11 cellular contexts compared by ENCODE assay signal in genomic region chr10:58666024-58666423, GRCh38.
DNase-seq lines count a peak whose midpoint lies in the region; ATAC-seq and TF ChIP-seq lines count a peak whose summit lies in the region.
"Had no signal": no experiment of that assay in that cellular context is flagged by ENCODE, and none has a peak within 500 bp of the region (broad histone marks: within the 10 kb centered on the region; RNA-seq: fewer than 3 reads in every experiment).

No MANE protein-coding gene starts in this region.

- H3K9ac ChIP-seq in fibroblast of lung (ENCODE audit: insufficient read depth, low read length): no peak overlapping the region

- no peaks in the 10 kb centered on the region for H3K27me3 Mint-ChIP-seq in nephron progenitor cell (ENCODE audit: low read depth, poor library complexity)
- H3K27me3 Mint-ChIP-seq in endothelial cell (ENCODE audit: unreplicated experiment): no peaks in the 10 kb centered on the region

- H3K9me3 ChIP-seq in SJSA1 (replicated peaks) (no peaks in the 10 kb centered on the region), fibroblast of lung (ENCODE audit: control insufficient read depth, insufficient read depth, low read depth, low read length) (no peaks in the 10 kb centered on the region), prostate gland (no peaks in the 10 kb centered on the region)

- peaks cover 9% of the 10 kb centered on the region for H3K36me3 Mint-ChIP-seq in nephron progenitor cell (ENCODE audit: low read depth)
- no peaks in the 10 kb centered on the region for H3K36me3 Mint-ChIP-seq in endothelial cell (ENCODE audit: low read depth, unreplicated experiment)

- no peak overlapping the region for H3K4me3 Mint-ChIP-seq in nephron progenitor cell
- no peak overlapping the region for H3K4me3 Mint-ChIP-seq in endothelial cell (ENCODE audit: unreplicated experiment)

- H3K9me3 Mint-ChIP-seq in nephron progenitor cell (peaks cover 27% of the 10 kb centered on the region), endothelial cell (ENCODE audit: unreplicated experiment) (no peaks in the 10 kb centered on the region)

- TF ChIP-seq CTCF in fibroblast of lung (conservative IDR thresholded peaks at IDR 0.05 in 1 of 2, IDR thresholded peaks at IDR 0.05 in 1 of 2; ENCODE audit: low read depth in 1 of 2, low read length in 2 of 2) (no peak), prostate gland (IDR thresholded peaks at IDR 0.05) (no peak), nephron progenitor cell (IDR thresholded peaks at IDR 0.05) (no peak), endothelial cell (IDR thresholded peaks at IDR 0.05; ENCODE audit: unreplicated experiment) (no peak)

- no peaks in the 10 kb centered on the region for H4K20me1 ChIP-seq in fibroblast of lung (ENCODE audit: control insufficient read depth, extremely low read depth, insufficient read depth, low read length)

- no peaks in the 10 kb centered on the region for H3K36me3 ChIP-seq in SJSA1
- no peaks in the 10 kb centered on the region for H3K36me3 ChIP-seq in fibroblast of lung (ENCODE audit: control insufficient read depth, insufficient read depth, low read length)
- no peaks in the 10 kb centered on the region for H3K36me3 ChIP-seq in prostate gland

- peaks cover 7% of the 10 kb centered on the region for H3K79me2 ChIP-seq in fibroblast of lung (ENCODE audit: control insufficient read depth, insufficient read depth, low read length)

- intact Hi-C loops in prostate gland (cut with DNase I): no loop called here

- WGBS in prostate gland: 6% methylated on average over 3 of the region's 3 CpGs

- peaks cover 30% of the 10 kb centered on the region for H3K4me1 ChIP-seq in SJSA1 (replicated peaks)
- peaks cover 9% of the 10 kb centered on the region for H3K4me1 ChIP-seq in fibroblast of lung (ENCODE audit: control insufficient read depth, extremely low read depth, insufficient read depth, low read length)
- no peaks in the 10 kb centered on the region for H3K4me1 ChIP-seq in prostate gland (replicated peaks)

- ATAC-seq in GM19452 (IDR thresholded peaks at IDR 0.05; ENCODE audit: unreplicated experiment) (no peak), GM21825 (IDR thresholded peaks at IDR 0.05; ENCODE audit: unreplicated experiment) (no peak)

- TF ChIP-seq POLR2A in prostate gland (IDR thresholded peaks at IDR 0.05): no peak

- H3K4me2 ChIP-seq in fibroblast of lung (ENCODE audit: extremely low read depth, insufficient read depth, low read length): peak overlapping the region; percentile 83

- H2AFZ ChIP-seq in fibroblast of lung (ENCODE audit: low read length): no peak overlapping the region

- peak overlapping the region; percentile 27 for H3K4me3 ChIP-seq in SJSA1
- peak overlapping the region; percentile 35 to 53 (median 43) for H3K4me3 ChIP-seq in fibroblast of lung (replicated peaks in 1 of 4; ENCODE audit: control extremely low read depth in 1 of 4, insufficient read depth in 1 of 4, low read depth in 3 of 4, low read length in 4 of 4)
- peak overlapping the region; percentile 9 to 20 for H3K4me3 ChIP-seq in prostate gland
- H3K4me3 ChIP-seq: skin epidermis had no signal

- DNase-seq in DMS53 (lab: John Stamatoyannopoulos, UW): peak; percentile 76
- peak in 1 of 2 experiments; percentile 50 for DNase-seq in SJSA1 (ENCODE audit: low read depth in 1 of 2, low spot score in 2 of 2)
- DNase-seq in fibroblast of lung (ENCODE audit: low read depth in 2 of 2): peak; percentile 45 to 51
- peak; percentile 22 for DNase-seq in prostate gland (ENCODE audit: low spot score)
- DNase-seq in nephron progenitor cell: no peak
- no peak for DNase-seq in endothelial cell (ENCODE audit: low spot score)
- DNase-seq: activated CD4-positive, alpha-beta T cell treated with anti-CD3 and anti-CD28 coated beads for 1 hour; Karpas-422 had no signal

- H3K4me1 Mint-ChIP-seq in nephron progenitor cell: no peaks in the 10 kb centered on the region
- H3K4me1 Mint-ChIP-seq in endothelial cell (ENCODE audit: unreplicated experiment): no peaks in the 10 kb centered on the region

- H3K27ac Mint-ChIP-seq in nephron progenitor cell: no peak overlapping the region
- no peak overlapping the region for H3K27ac Mint-ChIP-seq in endothelial cell (ENCODE audit: unreplicated experiment)

- no peaks in the 10 kb centered on the region for H3K27me3 ChIP-seq in SJSA1 (replicated peaks)
- no peaks in the 10 kb centered on the region for H3K27me3 ChIP-seq in fibroblast of lung (ENCODE audit: control insufficient read depth, insufficient read depth, low read length)
- no peaks in the 10 kb centered on the region for H3K27me3 ChIP-seq in prostate gland (replicated peaks; ENCODE audit: insufficient read depth)

- peak overlapping the region; percentile 34 for H3K27ac ChIP-seq in SJSA1
- peak overlapping the region; percentile 24 for H3K27ac ChIP-seq in fibroblast of lung (ENCODE audit: insufficient read depth, low read length)
- peak overlapping the region; percentile 34 to 49 for H3K27ac ChIP-seq in prostate gland

Comparison
In these comparisons a context has a peak if more than half of its experiments do, and no peak if none do; other contexts are left out.
1. DNase-seq: peak in DMS53 (single experiment), fibroblast of lung (2 of 2) and prostate gland (single experiment); none in nephron progenitor cell (single experiment) and endothelial cell (single experiment).
2. Peak in every context shown above with its lines, with median percentiles within 50 percentile points of each other: H3K27ac ChIP-seq and H3K4me3 ChIP-seq.